ENCODE assay signal across 7 cellular contexts in genomic region chr1:58465176-58465575, GRCh38.
"Had no signal": no experiment of that assay in that cellular context is flagged by ENCODE, and none has a peak within 500 bp of the region (broad histone marks: within the 10 kb centered on the region; RNA-seq: fewer than 3 reads in every experiment).

No MANE protein-coding gene starts in this region.

- FAIRE-seq: HepG2, HTR-8/SVneo, K562 had no signal

- DNase-seq: IMR-90, KBM-7 had no signal

- ATAC-seq: HepG2, K562 had no signal

- H3K4me1 Mint-ChIP-seq: IgD-negative memory B cell had no signal

- H3K4me3 Mint-ChIP-seq: IgD-negative memory B cell had no signal

- H3K27ac ChIP-seq: HL-60 had no signal

- H3K4me3 ChIP-seq: K562 had no signal
